In the genomic region with DNA sequence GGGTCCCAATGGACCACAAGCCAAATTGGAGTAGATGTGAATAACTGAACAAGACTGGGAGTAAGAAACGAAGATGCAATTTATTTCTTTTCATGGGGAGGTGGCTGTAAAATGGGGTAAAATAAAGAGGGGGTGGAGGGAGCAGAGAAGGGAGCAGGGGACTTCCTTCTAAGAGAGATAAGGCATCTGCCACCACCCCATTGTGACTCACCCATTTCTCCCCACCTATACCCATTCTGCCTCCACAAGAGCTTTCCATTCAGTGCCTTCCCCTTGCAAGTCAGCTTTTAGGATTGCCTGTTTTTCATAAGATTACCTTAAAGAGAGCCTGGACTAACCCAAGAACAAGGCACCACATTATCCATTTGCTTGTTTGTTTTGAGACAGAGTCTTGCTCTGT, we compare ENCODE assay signal across 25 cellular contexts.
"Had no signal": no experiment of that assay in that cellular context is flagged by ENCODE, and none has a peak within 500 bp of the region (broad histone marks: within the 10 kb centered on the region; RNA-seq: fewer than 3 reads in every experiment).

No MANE protein-coding gene starts in this region.

- H3K4me3 Mint-ChIP-seq: nephron; stimulated activated naive B cell treated with anti-CD40 and anti-IgM and Interleukin-4, amounts not matched to agents 10 μg/mL and 1 μg/mL and 100 μg/mL, for 72 hours; stimulated activated naive CD8-positive, alpha-beta T cell treated with anti-CD3 and anti-CD28 coated beads, Interleukin-15, Interleukin-2, amounts not matched to agents 100 ng/mL and 50 ng/mL, for 24 hours had no signal

- H3K27ac Mint-ChIP-seq: immature natural killer cell; naive thymus-derived CD8-positive, alpha-beta T cell; nephron; neural progenitor cell; progenitor cell of endocrine pancreas; stimulated activated naive B cell treated with anti-CD40 and anti-IgM and Interleukin-4, amounts not matched to agents 10 μg/mL and 1 μg/mL and 100 μg/mL, for 72 hours; stimulated activated naive CD8-positive, alpha-beta T cell treated with anti-CD3 and anti-CD28 coated beads, Interleukin-15, Interleukin-2, amounts not matched to agents 100 ng/mL and 50 ng/mL, for 24 hours had no signal

- H3K36me3 ChIP-seq: left lung, lower lobe of right lung, neural progenitor cell, neutrophil, ovary, right atrium auricular region, right lobe of liver, tibial nerve, uterus had no signal

- H3K36me3 Mint-ChIP-seq: neural progenitor cell, type B pancreatic cell had no signal

- H3K9me3 Mint-ChIP-seq: stimulated activated naive CD8-positive, alpha-beta T cell treated with anti-CD3 and anti-CD28 coated beads, Interleukin-15, Interleukin-2, amounts not matched to agents 100 ng/mL and 50 ng/mL, for 24 hours; type B pancreatic cell had no signal

- ATAC-seq: left colon; left lung; lower lobe of right lung; naive thymus-derived CD8-positive, alpha-beta T cell; right lobe of liver; stimulated activated naive B cell treated with anti-CD40 and anti-IgM and Interleukin-4, amounts not matched to agents 10 μg/mL and 1 μg/mL and 100 μg/mL, for 72 hours had no signal

- H3K27me3 ChIP-seq: ovary had no signal

- H3K27ac ChIP-seq: left lung, lower lobe of right lung, neural progenitor cell, neutrophil, ovary, right atrium auricular region, right lobe of liver, tibial nerve, uterus had no signal

- H3K4me3 ChIP-seq: left lung, lower lobe of right lung, neural progenitor cell, ovary, right atrium auricular region, right lobe of liver, smooth muscle cell, tibial nerve, uterus had no signal

- DNase-seq: hippocampal formation; immature natural killer cell; kidney; left colon; left lung; lower lobe of right lung; mammary epithelial cell; mesenchymal stem cell; naive thymus-derived CD8-positive, alpha-beta T cell; occipital lobe; ovary; right lobe of liver; stimulated activated CD4-positive, alpha-beta T cell treated with anti-CD3 and anti-CD28 coated beads, Interleukin-2, amount 100 ng/mL, for 48 hours; stimulated activated naive B cell treated with anti-CD40 and anti-IgM and Interleukin-4, amounts not matched to agents 10 μg/mL and 1 μg/mL and 100 μg/mL, for 72 hours; substantia nigra; uterus had no signal

- H3K9me3 ChIP-seq: left lung, lower lobe of right lung, neutrophil, ovary, right atrium auricular region, right lobe of liver, uterus had no signal
